In the genomic region with DNA sequence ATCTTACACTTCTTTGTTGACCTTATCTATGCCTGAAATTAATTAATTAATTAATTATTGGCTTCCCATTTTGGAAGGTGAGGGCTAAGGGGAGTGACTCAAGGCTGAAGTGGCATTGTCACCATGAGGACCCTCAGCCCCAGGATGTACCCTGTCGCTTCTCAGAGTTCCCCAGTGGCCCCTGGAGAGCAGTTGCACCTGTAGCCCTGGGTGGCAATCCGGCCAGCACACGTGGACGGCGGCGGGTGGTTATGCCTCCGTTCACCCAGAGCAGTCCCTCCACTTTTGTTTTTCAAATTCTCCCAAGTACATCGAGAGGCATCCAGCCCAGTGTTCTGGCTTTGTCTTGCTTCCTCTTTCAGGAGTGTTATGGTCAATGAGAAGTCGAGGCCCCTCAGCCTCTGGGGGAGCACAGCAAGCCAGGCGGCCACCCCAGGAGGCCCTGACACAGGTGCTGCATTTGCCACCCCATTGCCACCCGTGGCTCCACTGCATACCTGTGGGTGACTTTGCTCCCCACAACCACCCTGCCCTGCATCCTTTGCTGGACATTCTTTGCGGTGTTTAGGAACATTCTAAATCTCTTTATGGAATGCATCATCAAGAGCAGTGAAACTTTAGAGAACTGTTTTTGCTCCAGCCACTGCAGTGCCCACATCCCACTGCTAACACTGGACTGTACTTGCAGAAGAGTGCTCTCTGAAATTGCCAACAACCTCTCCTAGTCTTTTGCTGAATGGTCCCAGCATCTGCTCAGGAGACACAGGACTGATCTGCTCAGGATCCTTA, we compare ENCODE assay signal across 24 cellular contexts. TPM values are rescaled to one million over a fixed set of nuclear protein-coding genes. Genes with fewer than 3 reads are reported as not detected.
"Had no signal": no experiment of that assay in that cellular context is flagged by ENCODE, and none has a peak within 500 bp of the region (broad histone marks: within the 10 kb centered on the region; RNA-seq: fewer than 3 reads in every experiment).

No MANE protein-coding gene starts in this region.

- DNase-seq: effector memory CD8-positive, alpha-beta T cell; esophagus squamous epithelium; foreskin fibroblast; glutamatergic neuron; left ventricle myocardium inferior; mesenchymal stem cell; midbrain; occipital lobe; psoas muscle; retina; spleen; stimulated activated CD4-positive, alpha-beta T cell treated with anti-CD3 and anti-CD28 coated beads, Interleukin-15, amount 100 ng/mL, for 24 hours; stimulated activated CD4-positive, alpha-beta T cell treated with anti-CD3 and anti-CD28 coated beads, Interleukin-1b, Interleukin-23, amount 100 ng/mL, for 48 hours; stimulated activated CD4-positive, alpha-beta T cell treated with anti-CD3 and anti-CD28 coated beads, Interleukin-4, amount 100 ng/mL, for 4 hours; stimulated activated naive CD4-positive, alpha-beta T cell; trophoblast cell had no signal

- H3K27ac Mint-ChIP-seq: effector memory CD8-positive, alpha-beta T cell; natural killer cell treated with Interleukin-12 subunit alpha and Interleukin-12 subunit beta and Interleukin-15 and Interleukin-18, amount 100 ng/mL, for 72 hours had no signal

- H3K9me3 Mint-ChIP-seq: natural killer cell treated with Interleukin-12 subunit alpha and Interleukin-12 subunit beta and Interleukin-15 and Interleukin-18, amount 100 ng/mL, for 72 hours; neural progenitor cell had no signal

- H3K4me3 ChIP-seq: coronary artery, esophagus squamous epithelium, gastroesophageal sphincter, left ventricle myocardium inferior, lung, neural progenitor cell, psoas muscle, spleen had no signal

- H3K27ac ChIP-seq: coronary artery, epithelial cell of prostate, esophagus squamous epithelium, gastroesophageal sphincter, left ventricle myocardium inferior, neural progenitor cell, parathyroid adenoma, psoas muscle, spleen had no signal

- H3K36me3 ChIP-seq: esophagus squamous epithelium, gastroesophageal sphincter, left ventricle myocardium inferior, neural progenitor cell, spleen had no signal

- H3K36me3 Mint-ChIP-seq: natural killer cell treated with Interleukin-12 subunit alpha and Interleukin-12 subunit beta and Interleukin-15 and Interleukin-18, amount 100 ng/mL, for 72 hours; neural progenitor cell had no signal

- H2AFZ ChIP-seq: parathyroid adenoma had no signal

- H3K79me2 ChIP-seq: parathyroid adenoma had no signal

- H3K4me3 Mint-ChIP-seq: effector memory CD8-positive, alpha-beta T cell; natural killer cell treated with Interleukin-12 subunit alpha and Interleukin-12 subunit beta and Interleukin-15 and Interleukin-18, amount 100 ng/mL, for 72 hours; neural progenitor cell had no signal

- H3K9ac ChIP-seq: neural progenitor cell, parathyroid adenoma had no signal

- ATAC-seq: effector memory CD8-positive, alpha-beta T cell; gastroesophageal sphincter; psoas muscle; sciatic nerve had no signal

- H3K4me1 ChIP-seq: gastroesophageal sphincter, left ventricle myocardium inferior, neural progenitor cell, parathyroid adenoma, psoas muscle, spleen had no signal

- H3K9me3 ChIP-seq: esophagus squamous epithelium, gastroesophageal sphincter, left ventricle myocardium inferior, psoas muscle, spleen had no signal

- H3K4me2 ChIP-seq: neural progenitor cell had no signal

RNA-seq across cellular contexts. Expression of a gene that starts 11.5 kb away (rescaled TPM):
- total RNA-seq: natural killer cell treated with Interleukin-12 subunit alpha and Interleukin-12 subunit beta and Interleukin-15 and Interleukin-18, amount 100 ng/mL, for 72 hours; occipital lobe had no signal
